Comparison of ENCODE assay signal across 11 cellular contexts in genomic region chr19:16071072-16071691, GRCh38. TPM values are rescaled to one million over a fixed set of nuclear protein-coding genes. Genes with fewer than 3 reads are reported as not detected.
DNase-seq lines count a peak whose midpoint lies in the region; ATAC-seq and TF ChIP-seq lines count a peak whose summit lies in the region.
"Had no signal": no experiment of that assay in that cellular context is flagged by ENCODE, and none has a peak within 500 bp of the region (broad histone marks: within the 10 kb centered on the region; RNA-seq: fewer than 3 reads in every experiment).

No MANE protein-coding gene starts in this region.

- no peak for TF ChIP-seq RAD21 in liver (IDR thresholded peaks at IDR 0.05)

- DNase-seq in adipocyte (ENCODE audit: low read depth) (no peak), stomach (no peak), kidney tubule cell (ENCODE audit: low spot score) (no peak), WTC11 (ENCODE audit: low spot score) (no peak), substantia nigra (lab: John Stamatoyannopoulos, UW) (no peak)
- DNase-seq: DMS 273 treated with DMSO at 0.1 percent for 48 hours, NCI-H1417, NCI-H774 had no signal

- no peaks in the 10 kb centered on the region for H3K27me3 ChIP-seq in adipocyte (replicated peaks; ENCODE audit: control insufficient read depth, insufficient read depth, low read length)
- H3K27me3 ChIP-seq in liver (ENCODE audit: control insufficient read depth in 4 of 4, insufficient read depth in 4 of 4, low read length in 3 of 4) = no peaks in the 10 kb centered on the region
- H3K27me3 ChIP-seq in stomach = no peaks in the 10 kb centered on the region

- no peaks in the 10 kb centered on the region for H3K36me3 Mint-ChIP-seq in WTC11

- H3K36me3 ChIP-seq in HEK293 (ENCODE audit: control insufficient read depth in 2 of 2, insufficient read depth in 1 of 2, low read length in 2 of 2) (no peaks in the 10 kb centered on the region), adipocyte (ENCODE audit: control insufficient read depth, insufficient read depth, low read length, severe bottlenecking) (peaks cover 15% of the 10 kb centered on the region), liver (ENCODE audit: control insufficient read depth in 4 of 4, insufficient read depth in 3 of 4, low read depth in 1 of 4, low read length in 3 of 4) (no peaks in the 10 kb centered on the region), stomach (peaks cover 0 to 9% (median 3%) of the 10 kb centered on the region in 4 donors)

- POLR2A ChIA-PET in HEK293 (lab: Yijun Ruan, JAX) = interaction anchor here (0.7 kb wide), 1 partner anchor 91 kb away, joined by 4 read pairs; no protein-coding TSS in a partner anchor
- POLR2A ChIA-PET in WTC11 (lab: Charles Lee) = interaction anchor here (1.0 kb wide), 1 partner anchor 73 kb away, joined by 3 read pairs; the partner anchor contains the start of gene HSH2D

- peaks cover 27% of the 10 kb centered on the region for H3K4me1 Mint-ChIP-seq in WTC11

- no peak overlapping the region for H3K4me3 Mint-ChIP-seq in WTC11

- TF ChIP-seq CTCF in HEK293 (tag by site-specific recombination; IDR thresholded peaks at IDR 0.05) (no peak), liver (IDR thresholded peaks at IDR 0.05; ENCODE audit: low read depth, low read length, missing input control) (no peak), stomach (IDR thresholded peaks at IDR 0.05) (no peak), WTC11 (IDR thresholded peaks at IDR 0.05) (no peak)

- H3K27ac ChIP-seq in HEK293 (ENCODE audit: extremely low read depth, low read depth, low read length) (no peak overlapping the region), liver (ENCODE audit: low read depth in 1 of 2, low read length in 2 of 2) (peak overlapping the region; percentile 64 to 66), stomach (peak overlapping the region; percentile 89 to 100 (median 100)), substantia nigra (ENCODE audit: low read depth, low read length, poor library complexity, severe bottlenecking) (no peak overlapping the region)

- CTCF ChIA-PET in HEK293 (lab: Yijun Ruan, JAX) (interaction anchor here (0.6 to 6.7 kb wide), 2 partner anchors 9 to 66 kb away, joined by 5 to 44 read pairs; no protein-coding TSS in a partner anchor), WTC11 (lab: Charles Lee) (interaction anchor here (0.9 to 8.9 kb wide), 2 partner anchors 9 to 47 kb away, joined by 3 to 100 read pairs; no protein-coding TSS in a partner anchor)

- intact Hi-C loops in stomach (cut with DNase I; ENCODE audit: low total_unique reads) = no loop called here

- TF ChIP-seq EP300 in stomach (IDR thresholded peaks at IDR 0.05) = no peak

- 84% methylated on average over 9 of the region's 9 CpGs for WGBS in liver
- 81 to 89% (median 83%) methylated on average over 8 to 9 of the region's 9 CpGs for WGBS in stomach, 5 donors

- no peaks in the 10 kb centered on the region for H3K9me3 ChIP-seq in HEK293 (ENCODE audit: control insufficient read depth, insufficient read depth, low read depth, low read length)
- H3K9me3 ChIP-seq in adipocyte (ENCODE audit: control insufficient read depth, low read length) = no peaks in the 10 kb centered on the region
- no peaks in the 10 kb centered on the region for H3K9me3 ChIP-seq in liver (ENCODE audit: control insufficient read depth in 4 of 4, low read length in 3 of 4)
- H3K9me3 ChIP-seq in stomach = no peaks in the 10 kb centered on the region

- ATAC-seq in GM19397 (IDR thresholded peaks at IDR 0.05; ENCODE audit: unreplicated experiment) (no peak), WTC11 (no peak)

- H3K9me3 Mint-ChIP-seq in WTC11 = no peaks in the 10 kb centered on the region

- no peaks in the 10 kb centered on the region for H3K27me3 Mint-ChIP-seq in WTC11 (ENCODE audit: low read depth)

- no peak overlapping the region for H3K27ac Mint-ChIP-seq in WTC11

- H3K4me3 ChIP-seq in HEK293 (ENCODE audit: low read depth, low read length) (no peak overlapping the region), adipocyte (ENCODE audit: low read length) (peak overlapping the region; percentile 35), liver (ENCODE audit: low read depth in 1 of 3, low read length in 3 of 3) (no peak overlapping the region), stomach (peak overlapping the region; percentile 64 to 69 (median 68))

- no peak for TF ChIP-seq POLR2A in stomach (IDR thresholded peaks at IDR 0.05)

- H3K4me1 ChIP-seq in HEK293 (ENCODE audit: control insufficient read depth, insufficient read depth, low read length) = no peaks in the 10 kb centered on the region
- peaks cover 31% of the 10 kb centered on the region for H3K4me1 ChIP-seq in adipocyte (ENCODE audit: control insufficient read depth, insufficient read depth, low read length)
- peaks cover 0 to 4% (median 0%) of the 10 kb centered on the region in 4 donors for H3K4me1 ChIP-seq in liver (ENCODE audit: control insufficient read depth in 4 of 4, insufficient read depth in 4 of 4, low read length in 3 of 4)
- peaks cover 30 to 78% (median 64%) of the 10 kb centered on the region in 4 donors for H3K4me1 ChIP-seq in stomach

- H3K9ac ChIP-seq in adipocyte (ENCODE audit: low read length) = no peak overlapping the region
- H3K9ac ChIP-seq in liver (ENCODE audit: low read depth in 1 of 2, low read length in 2 of 2) = no peak overlapping the region

TF ChIP-seq in HEK293, 187 proteins besides CTCF, POLR2A, EP300 and RAD21:
- 0 out of 2 replicates have a peak, but pooled peaks have one; percentile 47 for TF ChIP-seq ZNF121 (tag by site-specific recombination; IDR thresholded peaks at IDR 0.05)
- no peak for TF ChIP-seq ZNF585B (tag by site-specific recombination; IDR thresholded peaks at IDR 0.05)
- TF ChIP-seq ZNF341 (tag by site-specific recombination; IDR thresholded peaks at IDR 0.05; ENCODE audit: low read depth) = no peak
- no peak for TF ChIP-seq ZFHX2 (tag by site-specific recombination; conservative IDR thresholded peaks at IDR 0.05)
- TF ChIP-seq EGR2 (tag by site-specific recombination; IDR thresholded peaks at IDR 0.05; ENCODE audit: low read depth) = no peak
TF ChIP-seq in HEK293: peak in this region for 1.

TF ChIP-seq in liver, 16 proteins besides CTCF, POLR2A, EP300 and RAD21:
- TF ChIP-seq HNF4A (conservative IDR thresholded peaks at IDR 0.05) (no peak), FOXA1 (IDR thresholded peaks at IDR 0.05) (no peak), ZBTB33 (IDR thresholded peaks at IDR 0.05) (no peak)

TF ChIP-seq in WTC11, 78 proteins besides CTCF, POLR2A, EP300 and RAD21:
- TF ChIP-seq CREB1 (CRISPR knock-in tag; IDR thresholded peaks at IDR 0.05) = no peak
- TF ChIP-seq ZNF416 (CRISPR knock-in tag; IDR thresholded peaks at IDR 0.05) = no peak
- no peak for TF ChIP-seq ZBTB21 (CRISPR knock-in tag; IDR thresholded peaks at IDR 0.05; ENCODE audit: borderline replicate concordance)
- no peak for TF ChIP-seq RELA (CRISPR knock-in tag; IDR thresholded peaks at IDR 0.05; ENCODE audit: borderline replicate concordance)
- TF ChIP-seq CREM (CRISPR knock-in tag; IDR thresholded peaks at IDR 0.05) = no peak
- TF ChIP-seq EMX1 (CRISPR knock-in tag; IDR thresholded peaks at IDR 0.05) = no peak
- no peak for TF ChIP-seq E2F1 (CRISPR knock-in tag; IDR thresholded peaks at IDR 0.05)
TF ChIP-seq in WTC11: peak in this region for 0.

RNA-seq across cellular contexts. Expression of gene TPM4, which starts 5.1 kb away (rescaled TPM):
- total RNA-seq in liver (10 to 100 TPM; 40.8 to 59.9 TPM), stomach (100 to 1,000 TPM; 167 to 609 (median 275) TPM), WTC11 (2021) (302 to 327 TPM (median 323 TPM) in 3 replicates)
- polyA plus RNA-seq in liver (10 to 100 TPM; 19.8 to 46.0 TPM), stomach (100 to 1,000 TPM; 185 to 475 (median 427) TPM)

RNA-seq across cellular contexts. Expression of gene RAB8A, which starts 40.5 kb away (rescaled TPM):
- total RNA-seq in liver (10 to 100 TPM; 45.6 to 52.0 TPM), stomach (10 to 100 TPM in 3 of 5 donors, 1 to 10 TPM in 2; 1.8 to 49.4 (median 11.2) TPM), WTC11 (2021) (68.4 to 81.8 TPM (median 74.0 TPM) in 3 replicates)
- polyA plus RNA-seq in liver (10 to 100 TPM; 38.0 to 43.1 TPM), stomach (10 to 100 TPM; 25.4 to 63.4 (median 39.4) TPM)

Comparison
In these comparisons a context has a peak if more than half of its experiments do, and no peak if none do; other contexts are left out.
1. H3K27ac ChIP-seq: peak in liver (2 of 2) and stomach (5 of 5); none in HEK293 (single experiment) and substantia nigra (single experiment).
2. H3K4me3 ChIP-seq: peak in adipocyte (single experiment) and stomach (4 of 4); none in HEK293 (single experiment) and liver (0 of 3).
3. Of the 8 proteins assayed by ChIP-seq in both HEK293 and WTC11: peak only in HEK293: ZNF121; only in WTC11: none; in both: none; in neither: 7.